ENCODE assay signal across 32 cellular contexts in the genomic region with DNA sequence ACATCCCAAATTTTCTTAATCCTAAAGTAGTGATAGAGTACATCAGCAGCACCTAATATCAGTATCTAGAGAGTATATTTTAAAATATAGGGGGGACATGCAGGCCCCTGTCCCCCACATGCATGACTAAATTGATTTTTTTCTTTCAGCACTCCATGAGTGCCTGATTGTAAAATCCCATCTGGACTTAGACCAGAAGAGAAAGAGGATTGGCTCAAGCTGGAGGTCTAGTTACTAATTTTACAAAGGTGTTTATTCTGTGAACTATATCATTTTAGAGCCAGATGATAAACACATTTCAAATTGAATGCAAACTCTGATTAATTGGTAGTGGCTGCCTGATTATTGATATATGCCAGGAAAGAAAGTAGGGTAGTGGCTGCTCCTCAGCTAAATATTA.
"Had no signal": no experiment of that assay in that cellular context is flagged by ENCODE, and none has a peak within 500 bp of the region (broad histone marks: within the 10 kb centered on the region; RNA-seq: fewer than 3 reads in every experiment).

No MANE protein-coding gene starts in this region.

- H3K4me3 ChIP-seq: adrenal gland, ascending aorta, body of pancreas, breast epithelium, cardiac muscle cell had no signal

- H3K27me3 ChIP-seq: adrenal gland, ascending aorta, body of pancreas, brain microvascular endothelial cell, breast epithelium, cardiac muscle cell had no signal

- H3K27ac ChIP-seq: adrenal gland, ascending aorta, body of pancreas, brain microvascular endothelial cell, breast epithelium, cardiac muscle cell had no signal

- ATAC-seq: activated naive CD4-positive, alpha-beta T cell treated with anti-CD3 and anti-CD28 coated beads, Interleukin-2, amount 50 U/mL, for 72 hours; activated naive CD8-positive, alpha-beta T cell treated with anti-CD3 and anti-CD28 coated beads, Interleukin-2, amount 50 U/mL, for 24 hours; activated T-cell treated with anti-CD3 and anti-CD28 coated beads, Interleukin-2, amount 50 U/mL, for 4 hours; activated T-cell treated with anti-CD3 and anti-CD28 coated beads, Interleukin-2, amount 50 U/mL, for 72 hours; activated T-helper 17 cell treated with anti-CD3 and anti-CD28 coated beads, Interleukin-2, amount 50 U/mL, for 72 hours; body of pancreas had no signal

- DNase-seq: activated effector memory CD4-positive, alpha-beta T cell treated with anti-CD3 and anti-CD28 coated beads, Interleukin-2, amount 50 U/mL, for 16 hours; activated effector memory CD4-positive, alpha-beta T cell treated with Interleukin-2 at 50 U/mL for 16 hours; activated gamma-delta T cell; activated gamma-delta T cell treated with Interleukin-2 at 50 U/mL for 16 hours; activated naive CD4-positive, alpha-beta T cell; activated naive CD4-positive, alpha-beta T cell treated with anti-CD3 and anti-CD28 coated beads for 36 hours; activated naive CD4-positive, alpha-beta T cell treated with anti-CD3 and anti-CD28 coated beads, Interleukin-2, amount 10 ng/mL, durations not matched to agents 7 days and 5 days; activated naive CD4-positive, alpha-beta T cell treated with anti-CD3 and anti-CD28 coated beads, Interleukin-2, amount 50 U/mL, for 16 hours; activated naive CD4-positive, alpha-beta T cell treated with Interleukin-2 at 50 U/mL for 16 hours; activated naive CD8-positive, alpha-beta T cell treated with anti-CD3 and anti-CD28 coated beads for 36 hours; activated naive CD8-positive, alpha-beta T cell treated with anti-CD3 and anti-CD28 coated beads, Interleukin-2, amount 10 ng/mL, durations not matched to agents 7 days and 5 days; activated naive CD8-positive, alpha-beta T cell treated with anti-CD3 and anti-CD28 coated beads, Interleukin-2, amount 50 U/mL, for 24 hours; activated T-cell treated with anti-CD3 and anti-CD28 coated beads, Interleukin-2, amount 50 U/mL, for 1 hour; activated T-cell treated with anti-CD3 and anti-CD28 coated beads, Interleukin-2, amount 50 U/mL, for 24 hours; activated T-cell treated with anti-CD3 and anti-CD28 coated beads, Interleukin-2, amount 50 U/mL, for 4 hours; activated T-cell treated with anti-CD3 and anti-CD28 coated beads, Interleukin-2, amount 50 U/mL, for 48 hours; activated T-cell treated with anti-CD3 and anti-CD28 coated beads, Interleukin-2, amount 50 U/mL, for 72 hours; adrenal gland; amniotic stem cell; amygdala; anterior cingulate cortex; aorta; body of pancreas; brain microvascular endothelial cell; caudate nucleus; central memory CD4-positive, alpha-beta T cell; cerebellar nuclear complex had no signal

- H3K9me3 ChIP-seq: adrenal gland, ascending aorta, body of pancreas, breast epithelium had no signal

- H3K36me3 ChIP-seq: adrenal gland, ascending aorta, brain microvascular endothelial cell, breast epithelium, cardiac muscle cell had no signal

- H3K4me1 ChIP-seq: adrenal gland, ascending aorta, body of pancreas, breast epithelium had no signal
